2 cellular contexts compared by ENCODE assay signal in the genomic region with DNA sequence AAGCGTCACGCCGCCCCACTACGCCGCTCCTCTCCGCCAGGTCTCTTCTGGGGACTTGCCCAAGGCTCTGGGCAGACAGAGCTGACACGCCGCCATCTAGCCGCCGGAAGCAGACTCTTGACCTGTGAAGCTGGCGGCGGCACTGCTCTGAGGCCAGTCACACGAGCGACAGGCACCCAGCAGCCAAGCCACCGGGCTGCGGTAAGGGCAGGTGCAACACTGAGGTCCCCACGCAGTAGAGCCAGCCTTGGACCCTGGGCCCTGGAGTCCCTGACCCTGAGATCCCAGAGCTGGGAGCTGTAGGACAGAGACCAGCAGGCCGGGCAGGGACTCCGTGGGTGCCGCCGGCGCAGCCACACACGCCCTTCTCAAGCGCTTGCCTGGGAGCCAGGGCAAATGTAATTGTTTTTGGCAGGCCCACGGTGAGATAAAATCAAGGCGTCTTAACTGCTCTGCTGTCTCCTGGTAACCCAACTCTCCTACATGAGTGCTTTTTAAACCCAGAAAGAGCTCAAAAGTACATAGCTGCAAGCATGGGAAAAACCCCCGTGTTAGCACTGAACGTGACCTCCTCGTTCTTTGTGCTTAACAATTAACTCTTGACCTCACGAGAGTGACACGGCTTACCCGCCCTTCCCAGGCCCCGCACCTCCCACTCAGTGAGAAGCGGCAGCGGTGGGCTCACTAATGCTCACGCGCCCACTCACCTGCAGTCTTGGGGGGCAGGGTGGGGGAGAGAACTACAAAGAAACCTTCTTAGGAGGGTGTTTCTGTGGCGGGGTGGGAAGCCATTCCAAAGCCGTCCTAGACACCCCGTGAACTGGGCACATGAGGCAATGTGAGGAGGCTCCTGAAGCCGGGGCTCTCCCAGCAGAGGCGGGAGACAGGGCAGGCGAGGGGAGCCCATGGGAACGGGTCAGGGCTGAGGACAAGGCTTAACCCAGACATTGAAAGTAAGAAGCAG.
TF ChIP-seq lines count a peak whose summit lies in the region.

No MANE protein-coding gene starts in this region.

TF ChIP-seq in HEK293, 187 proteins besides CTCF, POLR2A, EP300 and RAD21:
- TF ChIP-seq ZFHX2 (tag by site-specific recombination; conservative IDR thresholded peaks at IDR 0.05) (peak; percentile 18; the same call in 1 of the 2 replicates), ZNF654 (tag by site-specific recombination; IDR thresholded peaks at IDR 0.05; ENCODE audit: low read depth) (no peak)

TF ChIP-seq in GM12878, 131 proteins besides CTCF, POLR2A, EP300 and RAD21:
- TF ChIP-seq, protein P1, sequence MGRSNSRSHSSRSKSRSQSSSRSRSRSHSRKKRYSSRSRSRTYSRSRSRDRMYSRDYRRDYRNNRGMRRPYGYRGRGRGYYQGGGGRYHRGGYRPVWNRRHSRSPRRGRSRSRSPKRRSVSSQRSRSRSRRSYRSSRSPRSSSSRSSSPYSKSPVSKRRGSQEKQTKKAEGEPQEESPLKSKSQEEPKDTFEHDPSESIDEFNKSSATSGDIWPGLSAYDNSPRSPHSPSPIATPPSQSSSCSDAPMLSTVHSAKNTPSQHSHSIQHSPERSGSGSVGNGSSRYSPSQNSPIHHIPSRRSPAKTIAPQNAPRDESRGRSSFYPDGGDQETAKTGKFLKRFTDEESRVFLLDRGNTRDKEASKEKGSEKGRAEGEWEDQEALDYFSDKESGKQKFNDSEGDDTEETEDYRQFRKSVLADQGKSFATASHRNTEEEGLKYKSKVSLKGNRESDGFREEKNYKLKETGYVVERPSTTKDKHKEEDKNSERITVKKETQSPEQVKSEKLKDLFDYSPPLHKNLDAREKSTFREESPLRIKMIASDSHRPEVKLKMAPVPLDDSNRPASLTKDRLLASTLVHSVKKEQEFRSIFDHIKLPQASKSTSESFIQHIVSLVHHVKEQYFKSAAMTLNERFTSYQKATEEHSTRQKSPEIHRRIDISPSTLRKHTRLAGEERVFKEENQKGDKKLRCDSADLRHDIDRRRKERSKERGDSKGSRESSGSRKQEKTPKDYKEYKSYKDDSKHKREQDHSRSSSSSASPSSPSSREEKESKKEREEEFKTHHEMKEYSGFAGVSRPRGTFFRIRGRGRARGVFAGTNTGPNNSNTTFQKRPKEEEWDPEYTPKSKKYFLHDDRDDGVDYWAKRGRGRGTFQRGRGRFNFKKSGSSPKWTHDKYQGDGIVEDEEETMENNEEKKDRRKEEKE (IDR thresholded peaks at IDR 0.05): no peak
- TF ChIP-seq NR2F1 (conservative IDR thresholded peaks at IDR 0.05) (peak; percentile 54), BHLHE40 (IDR thresholded peaks at IDR 0.05; ENCODE audit: borderline replicate concordance in 1 of 2, low read depth in 2 of 2, low read length in 1 of 2) (peak; percentile 77 to 90)
- TF ChIP-seq, protein P2, sequence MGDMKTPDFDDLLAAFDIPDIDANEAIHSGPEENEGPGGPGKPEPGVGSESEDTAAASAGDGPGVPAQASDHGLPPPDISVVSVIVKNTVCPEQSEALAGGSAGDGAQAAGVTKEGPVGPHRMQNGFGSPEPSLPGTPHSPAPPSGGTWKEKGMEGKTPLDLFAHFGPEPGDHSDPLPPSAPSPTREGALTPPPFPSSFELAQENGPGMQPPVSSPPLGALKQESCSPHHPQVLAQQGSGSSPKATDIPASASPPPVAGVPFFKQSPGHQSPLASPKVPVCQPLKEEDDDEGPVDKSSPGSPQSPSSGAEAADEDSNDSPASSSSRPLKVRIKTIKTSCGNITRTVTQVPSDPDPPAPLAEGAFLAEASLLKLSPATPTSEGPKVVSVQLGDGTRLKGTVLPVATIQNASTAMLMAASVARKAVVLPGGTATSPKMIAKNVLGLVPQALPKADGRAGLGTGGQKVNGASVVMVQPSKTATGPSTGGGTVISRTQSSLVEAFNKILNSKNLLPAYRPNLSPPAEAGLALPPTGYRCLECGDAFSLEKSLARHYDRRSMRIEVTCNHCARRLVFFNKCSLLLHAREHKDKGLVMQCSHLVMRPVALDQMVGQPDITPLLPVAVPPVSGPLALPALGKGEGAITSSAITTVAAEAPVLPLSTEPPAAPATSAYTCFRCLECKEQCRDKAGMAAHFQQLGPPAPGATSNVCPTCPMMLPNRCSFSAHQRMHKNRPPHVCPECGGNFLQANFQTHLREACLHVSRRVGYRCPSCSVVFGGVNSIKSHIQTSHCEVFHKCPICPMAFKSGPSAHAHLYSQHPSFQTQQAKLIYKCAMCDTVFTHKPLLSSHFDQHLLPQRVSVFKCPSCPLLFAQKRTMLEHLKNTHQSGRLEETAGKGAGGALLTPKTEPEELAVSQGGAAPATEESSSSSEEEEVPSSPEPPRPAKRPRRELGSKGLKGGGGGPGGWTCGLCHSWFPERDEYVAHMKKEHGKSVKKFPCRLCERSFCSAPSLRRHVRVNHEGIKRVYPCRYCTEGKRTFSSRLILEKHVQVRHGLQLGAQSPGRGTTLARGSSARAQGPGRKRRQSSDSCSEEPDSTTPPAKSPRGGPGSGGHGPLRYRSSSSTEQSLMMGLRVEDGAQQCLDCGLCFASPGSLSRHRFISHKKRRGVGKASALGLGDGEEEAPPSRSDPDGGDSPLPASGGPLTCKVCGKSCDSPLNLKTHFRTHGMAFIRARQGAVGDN (IDR thresholded peaks at IDR 0.05): peak; percentile 28; the same call in 1 of the 2 replicates
- TF ChIP-seq, protein P3, sequence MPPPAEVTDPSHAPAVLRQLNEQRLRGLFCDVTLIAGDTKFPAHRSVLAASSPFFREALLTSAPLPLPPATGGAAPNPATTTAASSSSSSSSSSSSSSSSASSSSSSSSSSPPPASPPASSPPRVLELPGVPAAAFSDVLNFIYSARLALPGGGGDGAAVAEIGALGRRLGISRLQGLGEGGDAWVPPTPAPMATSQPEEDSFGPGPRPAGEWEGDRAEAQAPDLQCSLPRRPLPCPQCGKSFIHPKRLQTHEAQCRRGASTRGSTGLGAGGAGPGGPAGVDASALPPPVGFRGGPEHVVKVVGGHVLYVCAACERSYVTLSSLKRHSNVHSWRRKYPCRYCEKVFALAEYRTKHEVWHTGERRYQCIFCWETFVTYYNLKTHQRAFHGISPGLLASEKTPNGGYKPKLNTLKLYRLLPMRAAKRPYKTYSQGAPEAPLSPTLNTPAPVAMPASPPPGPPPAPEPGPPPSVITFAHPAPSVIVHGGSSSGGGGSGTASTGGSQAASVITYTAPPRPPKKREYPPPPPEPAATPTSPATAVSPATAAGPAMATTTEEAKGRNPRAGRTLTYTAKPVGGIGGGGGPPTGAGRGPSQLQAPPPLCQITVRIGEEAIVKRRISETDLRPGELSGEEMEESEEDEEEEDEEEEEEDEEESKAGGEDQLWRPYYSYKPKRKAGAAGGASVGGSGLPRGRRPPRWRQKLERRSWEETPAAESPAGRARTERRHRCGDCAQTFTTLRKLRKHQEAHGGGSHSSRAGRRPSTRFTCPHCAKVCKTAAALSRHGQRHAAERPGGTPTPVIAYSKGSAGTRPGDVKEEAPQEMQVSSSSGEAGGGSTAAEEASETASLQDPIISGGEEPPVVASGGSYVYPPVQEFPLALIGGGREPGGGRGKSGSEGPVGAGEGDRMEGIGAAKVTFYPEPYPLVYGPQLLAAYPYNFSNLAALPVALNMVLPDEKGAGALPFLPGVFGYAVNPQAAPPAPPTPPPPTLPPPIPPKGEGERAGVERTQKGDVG (CRISPR knock-in tag; IDR thresholded peaks at IDR 0.05): no peak
